Comparison of ENCODE assay signal across 11 cellular contexts in the genomic region with DNA sequence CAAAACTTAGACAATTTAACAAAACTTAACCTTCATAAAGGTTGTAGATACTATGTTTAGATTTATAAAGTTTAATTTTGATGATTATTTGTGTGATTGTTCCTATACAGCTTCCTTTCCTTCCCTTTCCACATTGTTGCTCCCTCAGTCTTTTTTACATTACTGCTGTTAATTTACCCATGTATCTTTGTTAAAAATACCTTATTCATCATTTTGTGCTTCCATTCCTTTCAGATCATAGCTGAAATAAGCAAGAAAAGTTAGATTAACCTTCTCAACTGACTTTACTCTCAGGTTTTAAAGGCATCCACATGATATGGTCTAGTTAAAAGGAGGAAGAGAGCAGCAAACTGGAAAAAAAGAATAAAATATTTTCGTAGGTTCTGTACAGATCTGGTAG. TPM values are rescaled to one million over a fixed set of nuclear protein-coding genes. Genes with fewer than 3 reads are reported as not detected.
DNase-seq lines count a peak whose midpoint lies in the region; ATAC-seq and TF ChIP-seq lines count a peak whose summit lies in the region.
"Had no signal": no experiment of that assay in that cellular context is flagged by ENCODE, and none has a peak within 500 bp of the region (broad histone marks: within the 10 kb centered on the region; RNA-seq: fewer than 3 reads in every experiment).

No MANE protein-coding gene starts in this region.

- no peak for ATAC-seq in left cardiac atrium
- ATAC-seq in right lobe of liver, result no peak
- no peak for ATAC-seq in thoracic aorta (ENCODE audit: insufficient number of reproducible peaks, low FRiP score, low read depth)

- H3K4me1 ChIP-seq in cardiac muscle cell (ENCODE audit: low read depth) (peaks cover 18% of the 10 kb centered on the region), ascending aorta (peaks cover 6 to 34% of the 10 kb centered on the region in 2 donors), right lobe of liver (peaks cover 0 to 27% (median 4%) of the 10 kb centered on the region in 4 donors), thoracic aorta (ENCODE audit: control insufficient read depth in 1 of 2, low read depth in 2 of 2) (peaks cover 33 to 75% of the 10 kb centered on the region in 2 donors)

- intact Hi-C loops in left cardiac atrium (cut with DNase I) (loop anchor here in 1 of 2 donors (5.0 kb wide), 1 partner anchor 47 kb away; no protein-coding TSS in a partner anchor), ascending aorta (cut with DNase I) (loop anchor here (5.0 kb wide), 1 partner anchor 107 kb away; the partner anchor contains the start of gene TGFBI), right lobe of liver (cut with DNase I) (no loop called here)

- no peak for TF ChIP-seq POLR2A in right lobe of liver (IDR thresholded peaks at IDR 0.05)

- no peak for DNase-seq in cardiac muscle cell (ENCODE audit: low read depth in 1 of 2, low spot score in 1 of 2)
- no peak for DNase-seq in left cardiac atrium
- DNase-seq in ascending aorta (ENCODE audit: low spot score in 2 of 2), result no peak
- no peak for DNase-seq in right lobe of liver
- DNase-seq in thoracic aorta (ENCODE audit: low spot score), result no peak
- DNase-seq in COR-L47 (lab: John Stamatoyannopoulos, UW), result no peak
- no peak for DNase-seq in amniotic stem cell (lab: John Stamatoyannopoulos, UW)
- DNase-seq in iPS-NIHi11 (ENCODE audit: low spot score), result no peak
- DNase-seq: NCI-H2029, Right ventricle myocardium superior had no signal

- 17% methylated on average over 1 of the region's 1 CpG for WGBS in right lobe of liver (ENCODE audit: insufficient coverage, low coverage, low lambda C conversion rate, missing lambda C conversion rate)

- H3K36me3 ChIP-seq in cardiac muscle cell (no peaks in the 10 kb centered on the region), ascending aorta (no peaks in the 10 kb centered on the region), right lobe of liver (no peaks in the 10 kb centered on the region), thoracic aorta (no peaks in the 10 kb centered on the region)

- H3K27ac ChIP-seq in cardiac muscle cell, result peak overlapping the region; percentile 98
- H3K27ac ChIP-seq in ascending aorta, result no peak overlapping the region
- H3K27ac ChIP-seq in right lobe of liver, result peak overlapping the region in 2 of 3 donors; percentile 2 to 30
- H3K27ac ChIP-seq in thoracic aorta, result no peak overlapping the region

- no peak for TF ChIP-seq CTCF in cardiac muscle cell (IDR thresholded peaks at IDR 0.05; ENCODE audit: low read depth, low read length)
- no peak for TF ChIP-seq CTCF in ascending aorta (IDR thresholded peaks at IDR 0.05)
- no peak for TF ChIP-seq CTCF in right lobe of liver (IDR thresholded peaks at IDR 0.05)
- no peak for TF ChIP-seq CTCF in thoracic aorta (IDR thresholded peaks at IDR 0.05)

- no peaks in the 10 kb centered on the region for H3K27me3 ChIP-seq in cardiac muscle cell
- H3K27me3 ChIP-seq in ascending aorta, result no peaks in the 10 kb centered on the region
- no peaks in the 10 kb centered on the region for H3K27me3 ChIP-seq in right lobe of liver
- H3K27me3 ChIP-seq in thoracic aorta (replicated peaks; ENCODE audit: insufficient read depth), result no peaks in the 10 kb centered on the region

- H3K4me3 ChIP-seq in cardiac muscle cell, result peak overlapping the region; percentile 73
- H3K4me3 ChIP-seq in ascending aorta, result peak overlapping the region; percentile 76 to 84
- H3K4me3 ChIP-seq in right lobe of liver, result peak overlapping the region in 1 of 3 donors; percentile 95
- H3K4me3 ChIP-seq in thoracic aorta, result peak overlapping the region; percentile 98

- H3K9me3 ChIP-seq in cardiac muscle cell (ENCODE audit: low read depth) (no peaks in the 10 kb centered on the region), ascending aorta (no peaks in the 10 kb centered on the region), right lobe of liver (no peaks in the 10 kb centered on the region), thoracic aorta (no peaks in the 10 kb centered on the region)

RNA-seq across cellular contexts. Expression of gene SMAD5, which starts 2.0 kb away (rescaled TPM):
- total RNA-seq in cardiac muscle cell (38.2 and 130 TPM in 2 replicates), left cardiac atrium (10 to 100 TPM; 43.1 to 50.8 TPM), ascending aorta (23.8 TPM), right lobe of liver (10 to 100 TPM; 19.2 to 49.2 (median 30.6) TPM), thoracic aorta (10 to 100 TPM; 29.0 to 92.9 TPM)
- 25.7 and 36.8 TPM in 2 replicates for polyA plus RNA-seq in cardiac muscle cell

RNA-seq across cellular contexts. Expression of gene SMIM32, which starts 58.3 kb away (rescaled TPM):
- total RNA-seq in cardiac muscle cell, result 0.36 and 0.81 TPM in 2 replicates
- polyA plus RNA-seq in cardiac muscle cell, result 0.30 TPM in 1 of 2 replicates, not detected in the other
- total RNA-seq in left cardiac atrium, result not detected
- total RNA-seq in ascending aorta, result not detected
- 1 to 10 TPM in 1 of 6 experiments, under 1 TPM in 1, not detected in 4; 0.25 to 1.1 TPM for total RNA-seq in right lobe of liver
- total RNA-seq in thoracic aorta, result not detected
- total RNA-seq: lung microvascular endothelial cell, Right ventricle myocardium superior had no signal

Comparison
In these comparisons a context has a peak if more than half of its experiments do, and no peak if none do; other contexts are left out.
1. H3K27ac ChIP-seq: peak in cardiac muscle cell (single experiment) and right lobe of liver (2 of 3); none in ascending aorta (0 of 2) and thoracic aorta (0 of 2).